In genomic region chr17:68820825-68821481, GRCh38 we compare ENCODE assay signal across 25 cellular contexts.
DNase-seq lines count a peak whose midpoint lies in the region; ATAC-seq and TF ChIP-seq lines count a peak whose summit lies in the region.
"Had no signal": no experiment of that assay in that cellular context is flagged by ENCODE, and none has a peak within 500 bp of the region (broad histone marks: within the 10 kb centered on the region; RNA-seq: fewer than 3 reads in every experiment).

No MANE protein-coding gene starts in this region.

- H3K27ac ChIP-seq in mammary epithelial cell (ENCODE audit: insufficient read depth, low read depth, low read length) (no peak overlapping the region), breast epithelium (no peak overlapping the region), PC-3 (ENCODE audit: low read length) (peak overlapping the region; percentile 41), right cardiac atrium (ENCODE audit: low read length) (no peak overlapping the region), testis (peak overlapping the region; percentile 62 to 70)
- H3K27ac ChIP-seq: esophagus squamous epithelium, neutrophil, sigmoid colon, VCaP had no signal

- H3K9me2 ChIP-seq in PC-3 (replicated peaks; ENCODE audit: low read length): no peaks in the 10 kb centered on the region

- H3K27me3 ChIP-seq in mammary epithelial cell (ENCODE audit: insufficient read depth, low read length) (no peaks in the 10 kb centered on the region), breast epithelium (no peaks in the 10 kb centered on the region), PC-3 (ENCODE audit: low read length) (no peaks in the 10 kb centered on the region), right cardiac atrium (ENCODE audit: control insufficient read depth, insufficient read depth) (no peaks in the 10 kb centered on the region), testis (no peaks in the 10 kb centered on the region)
- H3K27me3 ChIP-seq: esophagus squamous epithelium, neutrophil, sigmoid colon had no signal

- no peak for TF ChIP-seq POLR2A in breast epithelium (IDR thresholded peaks at IDR 0.05)
- TF ChIP-seq POLR2A in testis (IDR thresholded peaks at IDR 0.05): no peak

- H4K20me1 ChIP-seq in mammary epithelial cell (ENCODE audit: insufficient read depth, low read length) (no peaks in the 10 kb centered on the region), PC-3 (ENCODE audit: low read length) (no peaks in the 10 kb centered on the region)

- POLR2A ChIA-PET in PC-3 (lab: Charles Lee; ENCODE audit: unreplicated experiment): no interaction called here

- BruUV-seq in mammary epithelial cell (replicated peaks; lab: Mats Ljungman, UMichigan) (no TSS peak), PC-3 (replicated peaks; lab: Mats Ljungman, UMichigan) (no TSS peak)

- WGBS in mammary epithelial cell (ENCODE audit: low coverage, missing lambda C conversion rate): 87% methylated on average over 8 of the region's 8 CpGs
- WGBS in right cardiac atrium: 80% methylated on average over 8 of the region's 8 CpGs
- WGBS in testis, 2 donors: 51 to 65% methylated on average over 8 of the region's 8 CpGs

- in situ Hi-C loops in mammary epithelial cell (cut with MboI; ENCODE audit: low sequenced_read_pairs in 2 of 2): no loop called here

- H3K9me3 ChIP-seq in mammary epithelial cell (replicated peaks; ENCODE audit: insufficient read depth, low read length) (no peaks in the 10 kb centered on the region), breast epithelium (no peaks in the 10 kb centered on the region), PC-3 (ENCODE audit: low read length) (no peaks in the 10 kb centered on the region), right cardiac atrium (ENCODE audit: control insufficient read depth, low read length) (no peaks in the 10 kb centered on the region), testis (no peaks in the 10 kb centered on the region)
- H3K9me3 ChIP-seq: esophagus squamous epithelium, heart left ventricle, neutrophil, sigmoid colon had no signal

- DNase-seq in mammary epithelial cell (no peak), breast epithelium (ENCODE audit: low spot score in 2 of 2) (no peak), PC-3 (no peak), right cardiac atrium (no peak), testis (peak; percentile 44), retina (no peak)
- DNase-seq: activated CD4-positive, alpha-beta memory T cell treated with anti-CD3 and anti-CD28 coated beads for 36 hours; activated T-cell treated with anti-CD3 and anti-CD28 coated beads, Interleukin-2, amount 50 U/mL, for 4 hours; caudate nucleus; COR-L47; effector CD4-positive, alpha-beta T cell; esophagus squamous epithelium; GDM1; heart left ventricle; NCI-H2081; NK-92 treated with Interleukin-12 subunit alpha and Interleukin-12 subunit beta, amount 100 ng/mL, for 24 hours; RPMI8226; sigmoid colon; stimulated activated CD4-positive, alpha-beta T cell treated with anti-CD3 and anti-CD28 coated beads, Interleukin-1b, Interleukin-23, amount 100 ng/mL, for 48 hours had no signal

- H3K79me2 ChIP-seq in mammary epithelial cell (ENCODE audit: insufficient read depth, low read length): no peaks in the 10 kb centered on the region
- no peaks in the 10 kb centered on the region for H3K79me2 ChIP-seq in PC-3 (ENCODE audit: low read length)

- H3K4me1 ChIP-seq in mammary epithelial cell (ENCODE audit: insufficient read depth, low read length): peaks cover 22% of the 10 kb centered on the region
- H3K4me1 ChIP-seq in breast epithelium: no peaks in the 10 kb centered on the region
- peaks cover 25% of the 10 kb centered on the region for H3K4me1 ChIP-seq in PC-3 (ENCODE audit: insufficient read depth, low read length)
- H3K4me1 ChIP-seq in right cardiac atrium (ENCODE audit: control insufficient read depth, insufficient read depth, low read length): peaks cover 4% of the 10 kb centered on the region
- H3K4me1 ChIP-seq in testis: peaks cover 17% of the 10 kb centered on the region
- H3K4me1 ChIP-seq: sigmoid colon had no signal

- intact Hi-C loops in mammary epithelial cell (cut with micrococcal nuclease) (no loop called here), breast epithelium (cut with DNase I; ENCODE audit: low total_unique reads) (no loop called here), PC-3 (cut with micrococcal nuclease) (no loop called here), right cardiac atrium (cut with DNase I) (no loop called here), testis (cut with DNase I; ENCODE audit: low total_unique reads) (no loop called here)

- H3K4me2 ChIP-seq in mammary epithelial cell (ENCODE audit: insufficient read depth, low read depth, low read length) (peak overlapping the region; percentile 54), PC-3 (ENCODE audit: low read length) (peak overlapping the region; percentile 47)

- dilution Hi-C loops in mammary epithelial cell (cut with HindIII; ENCODE audit: low sequenced_read_pairs): no loop called here

- H2AFZ ChIP-seq in mammary epithelial cell (ENCODE audit: low read depth, low read length) (no peak overlapping the region), PC-3 (ENCODE audit: low read length) (no peak overlapping the region)

- TF ChIP-seq CTCF in mammary epithelial cell (conservative IDR thresholded peaks at IDR 0.05 in 1 of 2, IDR thresholded peaks at IDR 0.05 in 1 of 2; ENCODE audit: extremely low read depth in 1 of 2, insufficient read depth in 1 of 2, low read depth in 1 of 2, low read length in 2 of 2) (no peak), breast epithelium (IDR thresholded peaks at IDR 0.05) (no peak), PC-3 (conservative IDR thresholded peaks at IDR 0.05; ENCODE audit: low read depth, low read length) (no peak), testis (IDR thresholded peaks at IDR 0.05) (no peak)

- H3K36me3 ChIP-seq in mammary epithelial cell (ENCODE audit: insufficient read depth, low read length) (no peaks in the 10 kb centered on the region), breast epithelium (no peaks in the 10 kb centered on the region), PC-3 (ENCODE audit: low read depth, low read length) (no peaks in the 10 kb centered on the region), testis (ENCODE audit: low read depth, missing control alignments) (no peaks in the 10 kb centered on the region)
- H3K36me3 ChIP-seq: esophagus squamous epithelium, heart left ventricle, neutrophil, sigmoid colon had no signal

- CTCF ChIA-PET in mammary epithelial cell (lab: Charles Lee; ENCODE audit: low non-redundant PET): no interaction called here
- CTCF ChIA-PET in PC-3 (lab: Charles Lee): no interaction called here

- H3K4me3 ChIP-seq in mammary epithelial cell (replicated peaks in 1 of 3; ENCODE audit: insufficient read depth in 1 of 3, low read depth in 2 of 3, low read length in 3 of 3): no peak overlapping the region
- H3K4me3 ChIP-seq in breast epithelium: no peak overlapping the region
- H3K4me3 ChIP-seq in PC-3 (ENCODE audit: low read length): no peak overlapping the region
- no peak overlapping the region for H3K4me3 ChIP-seq in right cardiac atrium (ENCODE audit: low read length)
- peak overlapping the region in 1 of 2 donors; percentile 46 for H3K4me3 ChIP-seq in testis
- H3K4me3 ChIP-seq: esophagus squamous epithelium, GM12878, heart left ventricle, sigmoid colon had no signal

- H3K9ac ChIP-seq in mammary epithelial cell (ENCODE audit: insufficient read depth, low read length): no peak overlapping the region
- no peak overlapping the region for H3K9ac ChIP-seq in PC-3 (ENCODE audit: low read length)

- peaks cover 8% of the 10 kb centered on the region for H3F3A ChIP-seq in PC-3 (ENCODE audit: low read length, unreplicated experiment)

- ATAC-seq in PC-3 (no peak), right cardiac atrium (peak; percentile 46 to 78), GM21825 (IDR thresholded peaks at IDR 0.05; ENCODE audit: unreplicated experiment) (no peak), GM21447 (IDR thresholded peaks at IDR 0.05; ENCODE audit: unreplicated experiment) (no peak)
- ATAC-seq: activated naive CD4-positive, alpha-beta T cell treated with anti-CD3 and anti-CD28 coated beads, Interleukin-2, amount 50 U/mL, for 72 hours; activated T-cell treated with anti-CD3 and anti-CD28 coated beads, Interleukin-2, amount 50 U/mL, for 4 hours; GM12878 had no signal

Comparison
In these comparisons a context has a peak if more than half of its experiments do, and no peak if none do; other contexts are left out.
1. H3K27ac ChIP-seq: peak in PC-3 (single experiment) and testis (2 of 2); none in mammary epithelial cell (single experiment), breast epithelium (0 of 2) and right cardiac atrium (single experiment).
2. ATAC-seq: peak in right cardiac atrium (2 of 2); none in PC-3 (single experiment), GM21825 (single experiment) and GM21447 (single experiment).